In the genomic region with DNA sequence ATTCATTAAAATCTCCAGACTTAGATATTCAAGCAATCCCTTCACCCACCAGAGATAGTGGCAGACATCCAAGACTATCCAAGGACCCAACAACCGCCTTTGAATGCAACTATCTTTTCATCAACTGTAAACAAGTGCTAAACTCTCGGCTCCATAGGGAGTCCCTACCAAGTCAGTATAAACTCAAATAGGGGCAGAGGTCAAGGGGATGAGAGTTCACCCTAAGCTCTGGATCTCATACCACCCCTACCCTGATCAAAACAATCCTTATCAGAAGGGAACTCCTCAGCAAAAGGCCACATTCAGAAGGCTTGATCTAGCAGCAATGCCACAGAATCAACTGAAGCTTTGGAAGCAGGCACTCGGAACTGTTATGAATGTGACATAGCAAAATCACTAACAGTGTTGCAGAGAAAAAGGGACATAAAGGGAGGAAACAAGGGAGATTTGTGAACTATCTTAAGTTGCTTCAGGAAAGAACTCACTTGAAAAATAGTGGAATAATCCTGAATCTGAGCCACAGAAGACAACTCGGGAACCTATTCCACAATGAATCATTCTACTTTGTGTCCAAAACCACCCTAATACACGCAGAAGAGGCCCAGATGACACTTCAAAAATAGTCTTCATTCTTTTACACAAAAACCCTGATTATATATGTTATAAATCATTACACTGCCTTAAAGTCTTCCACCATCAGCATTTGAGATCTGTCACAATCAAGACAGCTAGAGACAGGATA, we compare ENCODE assay signal across 15 cellular contexts. TPM values are rescaled to one million over a fixed set of nuclear protein-coding genes. Genes with fewer than 3 reads are reported as not detected.
DNase-seq lines count a peak whose midpoint lies in the region; ATAC-seq and TF ChIP-seq lines count a peak whose summit lies in the region.
"Had no signal": no experiment of that assay in that cellular context is flagged by ENCODE, and none has a peak within 500 bp of the region (broad histone marks: within the 10 kb centered on the region; RNA-seq: fewer than 3 reads in every experiment).

No MANE protein-coding gene starts in this region.

- H3K4me1 Mint-ChIP-seq in type B pancreatic cell (ENCODE audit: unreplicated experiment) = peaks cover 30% of the 10 kb centered on the region
- H3K4me1 Mint-ChIP-seq: activated naive CD4-positive, alpha-beta T cell treated with anti-CD3 and anti-CD28 coated beads, Interleukin-2, amount 50 U/mL, for 24 hours had no signal

- H3K27me3 Mint-ChIP-seq in type B pancreatic cell = no peaks in the 10 kb centered on the region
- H3K27me3 Mint-ChIP-seq: activated naive CD4-positive, alpha-beta T cell treated with anti-CD3 and anti-CD28 coated beads, Interleukin-2, amount 50 U/mL, for 24 hours had no signal

- no peak overlapping the region for H3K9ac ChIP-seq in adipocyte (ENCODE audit: low read length)

- ATAC-seq in right cardiac atrium (no peak), left ventricle myocardium superior (no peak), left lobe of liver (peak; percentile 22), esophagus mucosa (no peak)
- no peak for ATAC-seq in activated naive CD4-positive, alpha-beta T cell treated with anti-CD3 and anti-CD28 coated beads, Interleukin-2, amount 50 U/mL, for 72 hours
- ATAC-seq: gastrocnemius medialis, GM12878 had no signal

- peak overlapping the region; percentile 33 for H3K27ac Mint-ChIP-seq in type B pancreatic cell
- no peak overlapping the region for H3K27ac Mint-ChIP-seq in activated naive CD4-positive, alpha-beta T cell treated with anti-CD3 and anti-CD28 coated beads, Interleukin-2, amount 50 U/mL, for 72 hours
- H3K27ac Mint-ChIP-seq: activated naive CD4-positive, alpha-beta T cell treated with anti-CD3 and anti-CD28 coated beads, Interleukin-2, amount 50 U/mL, for 24 hours had no signal

- H3K36me3 Mint-ChIP-seq in type B pancreatic cell = no peaks in the 10 kb centered on the region
- H3K36me3 Mint-ChIP-seq in activated naive CD4-positive, alpha-beta T cell treated with anti-CD3 and anti-CD28 coated beads, Interleukin-2, amount 50 U/mL, for 72 hours = no peaks in the 10 kb centered on the region
- H3K36me3 Mint-ChIP-seq: activated naive CD4-positive, alpha-beta T cell treated with anti-CD3 and anti-CD28 coated beads, Interleukin-2, amount 50 U/mL, for 24 hours had no signal

- intact Hi-C loops in right cardiac atrium (cut with DNase I) = no loop called here
- intact Hi-C loops in left ventricle myocardium superior (cut with micrococcal nuclease) = no loop called here

- TF ChIP-seq CTCF in type B pancreatic cell (conservative IDR thresholded peaks at IDR 0.05) = no peak

- H3K4me3 ChIP-seq in right cardiac atrium (ENCODE audit: low read length) (no peak overlapping the region), adipocyte (ENCODE audit: low read length) (peak overlapping the region; percentile 3)
- H3K4me3 ChIP-seq: gastrocnemius medialis, GM12878, vagina had no signal

- DNase-seq in right cardiac atrium (no peak), left ventricle myocardium superior (no peak), adipocyte (ENCODE audit: low read depth) (peak; percentile 69), left lobe of liver (ENCODE audit: low spot score) (no peak), type B pancreatic cell (ENCODE audit: extremely low spot score, unreplicated experiment) (no peak), NCI-H1048 (lab: John Stamatoyannopoulos, UW) (no peak)
- no peak for DNase-seq in activated naive CD4-positive, alpha-beta T cell treated with anti-CD3 and anti-CD28 coated beads, Interleukin-2, amount 50 U/mL, for 72 hours (ENCODE audit: low spot score in 2 of 2)
- DNase-seq: dermis blood vessel endothelial cell, gastrocnemius medialis, NCI-H2171 treated with DMSO at 0.1 percent for 48 hours had no signal

- WGBS in right cardiac atrium = 58% methylated on average over 5 of the region's 5 CpGs

- peak overlapping the region; percentile 37 for H3K27ac ChIP-seq in right cardiac atrium (ENCODE audit: low read length)
- H3K27ac ChIP-seq: gastrocnemius medialis, vagina, VCaP had no signal

- no peak overlapping the region for H3K4me3 Mint-ChIP-seq in type B pancreatic cell
- H3K4me3 Mint-ChIP-seq: activated naive CD4-positive, alpha-beta T cell treated with anti-CD3 and anti-CD28 coated beads, Interleukin-2, amount 50 U/mL, for 24 hours had no signal

- H3K9me3 ChIP-seq in right cardiac atrium (ENCODE audit: control insufficient read depth, low read length) = no peaks in the 10 kb centered on the region
- no peaks in the 10 kb centered on the region for H3K9me3 ChIP-seq in adipocyte (ENCODE audit: control insufficient read depth, low read length)
- H3K9me3 ChIP-seq: gastrocnemius medialis, vagina had no signal

- no peaks in the 10 kb centered on the region for H3K36me3 ChIP-seq in adipocyte (ENCODE audit: control insufficient read depth, insufficient read depth, low read length, severe bottlenecking)
- H3K36me3 ChIP-seq: gastrocnemius medialis, vagina had no signal

- H3K27me3 ChIP-seq in right cardiac atrium (ENCODE audit: control insufficient read depth, insufficient read depth) (no peaks in the 10 kb centered on the region), adipocyte (replicated peaks; ENCODE audit: control insufficient read depth, insufficient read depth, low read length) (no peaks in the 10 kb centered on the region)
- H3K27me3 ChIP-seq: gastrocnemius medialis, vagina had no signal

- H3K4me1 ChIP-seq in right cardiac atrium (ENCODE audit: control insufficient read depth, insufficient read depth, low read length) (peaks cover 7% of the 10 kb centered on the region), adipocyte (ENCODE audit: control insufficient read depth, insufficient read depth, low read length) (peaks cover 33% of the 10 kb centered on the region)
- H3K4me1 ChIP-seq: vagina had no signal

- H3K9me3 Mint-ChIP-seq in type B pancreatic cell = no peaks in the 10 kb centered on the region
- H3K9me3 Mint-ChIP-seq in activated naive CD4-positive, alpha-beta T cell treated with anti-CD3 and anti-CD28 coated beads, Interleukin-2, amount 50 U/mL, for 72 hours = no peaks in the 10 kb centered on the region
- H3K9me3 Mint-ChIP-seq: activated naive CD4-positive, alpha-beta T cell treated with anti-CD3 and anti-CD28 coated beads, Interleukin-2, amount 50 U/mL, for 24 hours had no signal

RNA-seq across cellular contexts. Expression of a gene that starts 49.8 kb away (rescaled TPM):
- 1 to 10 TPM in 1 of 4 donors, under 1 TPM in 3; 0.85 to 1.9 (median 0.93) TPM for total RNA-seq in right cardiac atrium
- polyA plus RNA-seq in right cardiac atrium = 0.57 TPM
- total RNA-seq in left ventricle myocardium superior = 1.9 TPM
- total RNA-seq in left lobe of liver = 2.4 TPM
- 6.5 and 10.0 TPM in 2 replicates for total RNA-seq in type B pancreatic cell (ENCODE audit: low replicate concordance)
- 1.7 TPM for total RNA-seq in esophagus mucosa
- total RNA-seq in activated naive CD4-positive, alpha-beta T cell treated with anti-CD3 and anti-CD28 coated beads, Interleukin-2, amount 50 U/mL, for 72 hours = under 1 TPM; 0.58 to 0.84 TPM

RNA-seq across cellular contexts. Expression of a gene that starts 55.7 kb away (rescaled TPM):
- total RNA-seq in right cardiac atrium (10 to 100 TPM; 27.4 to 34.4 (median 30.8) TPM), left ventricle myocardium superior (38.0 TPM), left lobe of liver (0.35 TPM), type B pancreatic cell (ENCODE audit: low replicate concordance) (6.3 and 10.8 TPM in 2 replicates), esophagus mucosa (12.3 TPM)
- polyA plus RNA-seq in right cardiac atrium = 15.1 TPM
- not detected for total RNA-seq in activated naive CD4-positive, alpha-beta T cell treated with anti-CD3 and anti-CD28 coated beads, Interleukin-2, amount 50 U/mL, for 72 hours
